2 cellular contexts compared by ENCODE assay signal in the genomic region with DNA sequence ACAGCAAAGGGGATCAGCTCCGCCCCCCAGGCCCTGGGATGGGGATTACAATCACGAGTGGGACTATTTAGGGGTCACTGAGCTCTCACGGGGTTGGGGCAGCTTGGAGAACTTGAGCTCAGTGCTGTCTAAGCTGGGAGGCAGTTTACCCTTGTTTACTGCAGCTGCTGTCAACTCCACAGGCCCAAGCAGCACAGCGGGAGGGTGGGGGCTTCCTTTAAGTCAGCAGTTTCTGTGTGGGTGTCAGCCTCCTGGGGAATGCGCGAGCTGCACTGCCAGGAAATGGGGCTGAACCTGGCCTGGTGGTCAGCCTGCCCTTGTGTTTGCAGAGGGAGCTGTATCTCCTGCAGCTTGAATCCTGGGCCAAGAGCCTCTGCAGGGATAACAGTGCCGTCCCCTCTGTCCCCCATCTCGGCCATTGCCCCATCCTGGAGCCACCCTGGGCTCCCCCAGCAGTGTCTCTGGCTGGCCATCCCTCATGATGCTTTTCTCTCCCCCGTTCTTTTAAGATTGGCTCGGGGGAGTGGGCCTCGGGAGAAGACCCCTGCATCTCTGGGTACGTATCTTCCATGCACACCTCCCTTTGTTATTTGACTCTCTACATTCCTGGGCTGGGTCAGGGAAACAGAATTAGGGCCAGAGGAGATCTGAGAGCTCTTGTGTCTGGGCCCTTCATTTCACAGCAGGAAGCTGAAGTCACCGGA.
TF ChIP-seq lines count a peak whose summit lies in the region.

No MANE protein-coding gene starts in this region.

TF ChIP-seq in GM12891, 5 proteins besides CTCF, POLR2A, EP300 and RAD21:
- TF ChIP-seq TAF1 (IDR thresholded peaks at IDR 0.05; ENCODE audit: low read depth, low read length) (no peak), POLR2AphosphoS5 (IDR thresholded peaks at IDR 0.05; ENCODE audit: low read depth, low read length) (no peak), PAX5 (IDR thresholded peaks at IDR 0.05; ENCODE audit: insufficient read depth, low read length, severe bottlenecking) (no peak), SPI1 (IDR thresholded peaks at IDR 0.05; ENCODE audit: low read depth, low read length) (no peak), POU2F2 (IDR thresholded peaks at IDR 0.05; ENCODE audit: low read depth, low read length) (no peak)

TF ChIP-seq in H1, 55 proteins besides CTCF, POLR2A, EP300 and RAD21:
- TF ChIP-seq TCF12 (IDR thresholded peaks at IDR 0.05; ENCODE audit: low read depth, low read length) (0 out of 2 replicates have a peak, but pooled peaks have one; percentile 9), SP2 (IDR thresholded peaks at IDR 0.05; ENCODE audit: low read length) (no peak), CHD1 (IDR thresholded peaks at IDR 0.05; ENCODE audit: low read depth, low read length) (no peak), EGR1 (IDR thresholded peaks at IDR 0.05; ENCODE audit: borderline replicate concordance, low read depth, low read length) (peak; percentile 23; the same call in 1 of the 2 replicates)
- TF ChIP-seq, protein P1, sequence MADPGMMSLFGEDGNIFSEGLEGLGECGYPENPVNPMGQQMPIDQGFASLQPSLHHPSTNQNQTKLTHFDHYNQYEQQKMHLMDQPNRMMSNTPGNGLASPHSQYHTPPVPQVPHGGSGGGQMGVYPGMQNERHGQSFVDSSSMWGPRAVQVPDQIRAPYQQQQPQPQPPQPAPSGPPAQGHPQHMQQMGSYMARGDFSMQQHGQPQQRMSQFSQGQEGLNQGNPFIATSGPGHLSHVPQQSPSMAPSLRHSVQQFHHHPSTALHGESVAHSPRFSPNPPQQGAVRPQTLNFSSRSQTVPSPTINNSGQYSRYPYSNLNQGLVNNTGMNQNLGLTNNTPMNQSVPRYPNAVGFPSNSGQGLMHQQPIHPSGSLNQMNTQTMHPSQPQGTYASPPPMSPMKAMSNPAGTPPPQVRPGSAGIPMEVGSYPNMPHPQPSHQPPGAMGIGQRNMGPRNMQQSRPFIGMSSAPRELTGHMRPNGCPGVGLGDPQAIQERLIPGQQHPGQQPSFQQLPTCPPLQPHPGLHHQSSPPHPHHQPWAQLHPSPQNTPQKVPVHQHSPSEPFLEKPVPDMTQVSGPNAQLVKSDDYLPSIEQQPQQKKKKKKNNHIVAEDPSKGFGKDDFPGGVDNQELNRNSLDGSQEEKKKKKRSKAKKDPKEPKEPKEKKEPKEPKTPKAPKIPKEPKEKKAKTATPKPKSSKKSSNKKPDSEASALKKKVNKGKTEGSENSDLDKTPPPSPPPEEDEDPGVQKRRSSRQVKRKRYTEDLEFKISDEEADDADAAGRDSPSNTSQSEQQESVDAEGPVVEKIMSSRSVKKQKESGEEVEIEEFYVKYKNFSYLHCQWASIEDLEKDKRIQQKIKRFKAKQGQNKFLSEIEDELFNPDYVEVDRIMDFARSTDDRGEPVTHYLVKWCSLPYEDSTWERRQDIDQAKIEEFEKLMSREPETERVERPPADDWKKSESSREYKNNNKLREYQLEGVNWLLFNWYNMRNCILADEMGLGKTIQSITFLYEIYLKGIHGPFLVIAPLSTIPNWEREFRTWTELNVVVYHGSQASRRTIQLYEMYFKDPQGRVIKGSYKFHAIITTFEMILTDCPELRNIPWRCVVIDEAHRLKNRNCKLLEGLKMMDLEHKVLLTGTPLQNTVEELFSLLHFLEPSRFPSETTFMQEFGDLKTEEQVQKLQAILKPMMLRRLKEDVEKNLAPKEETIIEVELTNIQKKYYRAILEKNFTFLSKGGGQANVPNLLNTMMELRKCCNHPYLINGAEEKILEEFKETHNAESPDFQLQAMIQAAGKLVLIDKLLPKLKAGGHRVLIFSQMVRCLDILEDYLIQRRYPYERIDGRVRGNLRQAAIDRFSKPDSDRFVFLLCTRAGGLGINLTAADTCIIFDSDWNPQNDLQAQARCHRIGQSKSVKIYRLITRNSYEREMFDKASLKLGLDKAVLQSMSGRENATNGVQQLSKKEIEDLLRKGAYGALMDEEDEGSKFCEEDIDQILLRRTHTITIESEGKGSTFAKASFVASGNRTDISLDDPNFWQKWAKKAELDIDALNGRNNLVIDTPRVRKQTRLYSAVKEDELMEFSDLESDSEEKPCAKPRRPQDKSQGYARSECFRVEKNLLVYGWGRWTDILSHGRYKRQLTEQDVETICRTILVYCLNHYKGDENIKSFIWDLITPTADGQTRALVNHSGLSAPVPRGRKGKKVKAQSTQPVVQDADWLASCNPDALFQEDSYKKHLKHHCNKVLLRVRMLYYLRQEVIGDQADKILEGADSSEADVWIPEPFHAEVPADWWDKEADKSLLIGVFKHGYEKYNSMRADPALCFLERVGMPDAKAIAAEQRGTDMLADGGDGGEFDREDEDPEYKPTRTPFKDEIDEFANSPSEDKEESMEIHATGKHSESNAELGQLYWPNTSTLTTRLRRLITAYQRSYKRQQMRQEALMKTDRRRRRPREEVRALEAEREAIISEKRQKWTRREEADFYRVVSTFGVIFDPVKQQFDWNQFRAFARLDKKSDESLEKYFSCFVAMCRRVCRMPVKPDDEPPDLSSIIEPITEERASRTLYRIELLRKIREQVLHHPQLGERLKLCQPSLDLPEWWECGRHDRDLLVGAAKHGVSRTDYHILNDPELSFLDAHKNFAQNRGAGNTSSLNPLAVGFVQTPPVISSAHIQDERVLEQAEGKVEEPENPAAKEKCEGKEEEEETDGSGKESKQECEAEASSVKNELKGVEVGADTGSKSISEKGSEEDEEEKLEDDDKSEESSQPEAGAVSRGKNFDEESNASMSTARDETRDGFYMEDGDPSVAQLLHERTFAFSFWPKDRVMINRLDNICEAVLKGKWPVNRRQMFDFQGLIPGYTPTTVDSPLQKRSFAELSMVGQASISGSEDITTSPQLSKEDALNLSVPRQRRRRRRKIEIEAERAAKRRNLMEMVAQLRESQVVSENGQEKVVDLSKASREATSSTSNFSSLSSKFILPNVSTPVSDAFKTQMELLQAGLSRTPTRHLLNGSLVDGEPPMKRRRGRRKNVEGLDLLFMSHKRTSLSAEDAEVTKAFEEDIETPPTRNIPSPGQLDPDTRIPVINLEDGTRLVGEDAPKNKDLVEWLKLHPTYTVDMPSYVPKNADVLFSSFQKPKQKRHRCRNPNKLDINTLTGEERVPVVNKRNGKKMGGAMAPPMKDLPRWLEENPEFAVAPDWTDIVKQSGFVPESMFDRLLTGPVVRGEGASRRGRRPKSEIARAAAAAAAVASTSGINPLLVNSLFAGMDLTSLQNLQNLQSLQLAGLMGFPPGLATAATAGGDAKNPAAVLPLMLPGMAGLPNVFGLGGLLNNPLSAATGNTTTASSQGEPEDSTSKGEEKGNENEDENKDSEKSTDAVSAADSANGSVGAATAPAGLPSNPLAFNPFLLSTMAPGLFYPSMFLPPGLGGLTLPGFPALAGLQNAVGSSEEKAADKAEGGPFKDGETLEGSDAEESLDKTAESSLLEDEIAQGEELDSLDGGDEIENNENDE (IDR thresholded peaks at IDR 0.05; ENCODE audit: insufficient replicate concordance, low read length) = no peak
